Comparison of ENCODE assay signal across 11 cellular contexts in genomic region chr19:41537789-41538188, GRCh38. TPM values are rescaled to one million over a fixed set of nuclear protein-coding genes. Genes with fewer than 3 reads are reported as not detected.
A peak's percentile ranks its signal among the peaks of the same experiment; 100 is the strongest.
DNase-seq lines count a peak whose midpoint lies in the region; ATAC-seq, FAIRE-seq and TF ChIP-seq lines count a peak whose summit lies in the region.
"Had no signal": no experiment of that assay in that cellular context is flagged by ENCODE, and none has a peak within 500 bp of the region (broad histone marks: within the 10 kb centered on the region; RNA-seq: fewer than 3 reads in every experiment).

No MANE protein-coding gene starts in this region.

- no peaks in the 10 kb centered on the region for H3K36me3 ChIP-seq in gastrocnemius medialis

- H3K4me1 ChIP-seq in gastrocnemius medialis: peaks cover 0 to 6% of the 10 kb centered on the region in 2 donors

- H3K4me3 ChIP-seq in gastrocnemius medialis: no peak overlapping the region
- H3K4me3 ChIP-seq: skin epidermis had no signal

- peak overlapping the region; percentile 24 for H3K4me3 Mint-ChIP-seq in activated T-cell treated with anti-CD3 and anti-CD28 coated beads, Interleukin-2, amount 50 U/mL, for 4 hours
- H3K4me3 Mint-ChIP-seq in activated T-cell treated with anti-CD3 and anti-CD28 coated beads, Interleukin-2, amount 50 U/mL, for 72 hours: no peak overlapping the region
- no peak overlapping the region for H3K4me3 Mint-ChIP-seq in chondrocyte (ENCODE audit: unreplicated experiment)
- H3K4me3 Mint-ChIP-seq in activated T-cell treated with anti-CD3 and anti-CD28 coated beads, Interleukin-2, amount 50 U/mL, for 24 hours: no peak overlapping the region
- H3K4me3 Mint-ChIP-seq: T-cell had no signal

- in situ Hi-C loops in gastrocnemius medialis (cut with MboI; ENCODE audit: low sequenced_read_pairs in 4 of 4): no loop called here

- intact Hi-C loops in gastrocnemius medialis (cut with DNase I; ENCODE audit: low total_unique reads): loop anchor here (10.0 kb wide), 1 partner anchor 93 kb away; the partner anchor contains the start of gene ERICH4

- H3K27ac ChIP-seq in gastrocnemius medialis: no peak overlapping the region
- H3K27ac ChIP-seq: skin epidermis had no signal

- no peak for ATAC-seq in activated T-cell treated with anti-CD3 and anti-CD28 coated beads, Interleukin-2, amount 50 U/mL, for 4 hours
- no peak for ATAC-seq in activated T-cell treated with anti-CD3 and anti-CD28 coated beads, Interleukin-2, amount 50 U/mL, for 72 hours (replicated peaks in 1 of 2)
- no peak for ATAC-seq in gastrocnemius medialis
- ATAC-seq in HG03354 (IDR thresholded peaks at IDR 0.05; ENCODE audit: poor library complexity, severe bottlenecking, unreplicated experiment): no peak
- ATAC-seq: T-cell had no signal

- H3K27me3 Mint-ChIP-seq in activated T-cell treated with anti-CD3 and anti-CD28 coated beads, Interleukin-2, amount 50 U/mL, for 4 hours (ENCODE audit: low read depth): no peaks in the 10 kb centered on the region
- no peaks in the 10 kb centered on the region for H3K27me3 Mint-ChIP-seq in activated T-cell treated with anti-CD3 and anti-CD28 coated beads, Interleukin-2, amount 50 U/mL, for 72 hours (ENCODE audit: low read depth)
- peaks cover 16% of the 10 kb centered on the region for H3K27me3 Mint-ChIP-seq in chondrocyte (ENCODE audit: low read depth)
- H3K27me3 Mint-ChIP-seq in activated T-cell treated with anti-CD3 and anti-CD28 coated beads, Interleukin-2, amount 50 U/mL, for 24 hours: no peaks in the 10 kb centered on the region
- H3K27me3 Mint-ChIP-seq: T-cell had no signal

- no peaks in the 10 kb centered on the region for H3K9me3 Mint-ChIP-seq in activated T-cell treated with anti-CD3 and anti-CD28 coated beads, Interleukin-2, amount 50 U/mL, for 4 hours
- H3K9me3 Mint-ChIP-seq in activated T-cell treated with anti-CD3 and anti-CD28 coated beads, Interleukin-2, amount 50 U/mL, for 72 hours: no peaks in the 10 kb centered on the region
- no peaks in the 10 kb centered on the region for H3K9me3 Mint-ChIP-seq in chondrocyte (ENCODE audit: low read depth)
- H3K9me3 Mint-ChIP-seq in activated T-cell treated with anti-CD3 and anti-CD28 coated beads, Interleukin-2, amount 50 U/mL, for 24 hours: no peaks in the 10 kb centered on the region
- H3K9me3 Mint-ChIP-seq: T-cell had no signal

- H3K9me3 ChIP-seq in gastrocnemius medialis: no peaks in the 10 kb centered on the region

- H3K27ac Mint-ChIP-seq in activated T-cell treated with anti-CD3 and anti-CD28 coated beads, Interleukin-2, amount 50 U/mL, for 72 hours: no peak overlapping the region
- no peak overlapping the region for H3K27ac Mint-ChIP-seq in chondrocyte (ENCODE audit: unreplicated experiment)
- H3K27ac Mint-ChIP-seq in activated T-cell treated with anti-CD3 and anti-CD28 coated beads, Interleukin-2, amount 50 U/mL, for 24 hours: no peak overlapping the region
- H3K27ac Mint-ChIP-seq: T-cell had no signal

- FAIRE-seq in urothelium cell line (lab: Jason Lieb, UNC): no peak

- peaks cover 55% of the 10 kb centered on the region for H3K4me1 Mint-ChIP-seq in activated T-cell treated with anti-CD3 and anti-CD28 coated beads, Interleukin-2, amount 50 U/mL, for 4 hours (ENCODE audit: low read depth)
- H3K4me1 Mint-ChIP-seq in activated T-cell treated with anti-CD3 and anti-CD28 coated beads, Interleukin-2, amount 50 U/mL, for 72 hours (ENCODE audit: low read depth): peaks cover 76% of the 10 kb centered on the region
- H3K4me1 Mint-ChIP-seq in chondrocyte (ENCODE audit: low read depth): no peaks in the 10 kb centered on the region
- peaks cover 75% of the 10 kb centered on the region for H3K4me1 Mint-ChIP-seq in activated T-cell treated with anti-CD3 and anti-CD28 coated beads, Interleukin-2, amount 50 U/mL, for 24 hours (ENCODE audit: low read depth)

- no peaks in the 10 kb centered on the region for H3K27me3 ChIP-seq in gastrocnemius medialis

- TF ChIP-seq POLR2A in gastrocnemius medialis (IDR thresholded peaks at IDR 0.05): no peak

- TF ChIP-seq CTCF in chondrocyte (IDR thresholded peaks at IDR 0.05) (peak; percentile 63), gastrocnemius medialis (IDR thresholded peaks at IDR 0.05 in 4 of 5, conservative IDR thresholded peaks at IDR 0.05 in 1 of 5) (peak in 3 of 5 experiments; percentile 24 to 47 (median 36))

- no peak for DNase-seq in activated T-cell treated with anti-CD3 and anti-CD28 coated beads, Interleukin-2, amount 50 U/mL, for 4 hours
- DNase-seq in activated T-cell treated with anti-CD3 and anti-CD28 coated beads, Interleukin-2, amount 50 U/mL, for 72 hours: no peak
- DNase-seq in NAMALWA (ENCODE audit: low spot score) (peak; percentile 48), chondrocyte (ENCODE audit: low spot score) (no peak), gastrocnemius medialis (no peak), urothelium cell line (ENCODE audit: low spot score) (no peak)
- no peak for DNase-seq in activated T-cell treated with anti-CD3 and anti-CD28 coated beads, Interleukin-2, amount 50 U/mL, for 24 hours
- DNase-seq: DMS79 treated with DMSO at 0.1 percent for 48 hours had no signal

- peaks cover 4% of the 10 kb centered on the region for H3K36me3 Mint-ChIP-seq in activated T-cell treated with anti-CD3 and anti-CD28 coated beads, Interleukin-2, amount 50 U/mL, for 4 hours (ENCODE audit: insufficient read depth)
- no peaks in the 10 kb centered on the region for H3K36me3 Mint-ChIP-seq in activated T-cell treated with anti-CD3 and anti-CD28 coated beads, Interleukin-2, amount 50 U/mL, for 72 hours (ENCODE audit: insufficient read depth in 2 of 2)
- H3K36me3 Mint-ChIP-seq in chondrocyte (ENCODE audit: low read depth): no peaks in the 10 kb centered on the region
- H3K36me3 Mint-ChIP-seq in activated T-cell treated with anti-CD3 and anti-CD28 coated beads, Interleukin-2, amount 50 U/mL, for 24 hours (ENCODE audit: low read depth): peaks cover 23% of the 10 kb centered on the region
- H3K36me3 Mint-ChIP-seq: T-cell had no signal

RNA-seq across cellular contexts. Expression of gene CEACAM21, which starts 38.2 kb away (rescaled TPM):
- 10 to 100 TPM in 2 of 3 donors, 1 to 10 TPM in 1; 6.1 to 12.9 (median 11.0) TPM for total RNA-seq in activated T-cell treated with anti-CD3 and anti-CD28 coated beads, Interleukin-2, amount 50 U/mL, for 4 hours
- 10 to 100 TPM; 38.4 to 41.7 TPM for total RNA-seq in activated T-cell treated with anti-CD3 and anti-CD28 coated beads, Interleukin-2, amount 50 U/mL, for 72 hours
- not detected in 3 replicates for total RNA-seq in chondrocyte
- under 1 TPM in 1 of 4 donors, not detected in 3; 0.49 TPM for total RNA-seq in gastrocnemius medialis
